In the genomic region with DNA sequence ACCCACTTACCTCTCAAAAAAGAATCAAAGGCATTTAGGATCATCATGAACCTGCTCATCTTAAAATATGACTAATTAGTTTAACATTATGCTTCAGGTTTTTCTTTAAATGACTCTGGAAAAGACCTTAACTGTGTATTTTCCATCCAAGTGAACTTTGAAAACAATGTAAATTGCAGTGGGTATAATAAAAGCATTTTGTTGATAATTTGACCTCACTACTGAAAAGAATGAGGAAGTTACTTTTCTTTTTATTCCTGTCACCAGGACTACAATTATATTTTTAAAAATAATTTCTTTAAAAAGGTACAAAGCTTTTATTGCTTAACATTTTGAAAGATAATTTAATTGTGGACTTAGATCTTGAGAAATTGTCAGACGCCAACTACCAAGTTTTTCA, we compare ENCODE assay signal across 22 cellular contexts.
A peak's percentile ranks its signal among the peaks of the same experiment; 100 is the strongest.
DNase-seq lines count a peak whose midpoint lies in the region; ATAC-seq, FAIRE-seq and TF ChIP-seq lines count a peak whose summit lies in the region.
"Had no signal": no experiment of that assay in that cellular context is flagged by ENCODE, and none has a peak within 500 bp of the region (broad histone marks: within the 10 kb centered on the region; RNA-seq: fewer than 3 reads in every experiment).

No MANE protein-coding gene starts in this region.

- H3K27ac ChIP-seq in GM12878 (ENCODE audit: control insufficient read depth, insufficient read depth) (no peak overlapping the region; the same call in 1 of the 2 replicates), hepatocyte (peak overlapping the region; percentile 83), stomach (no peak overlapping the region), right lobe of liver (no peak overlapping the region)
- H3K27ac ChIP-seq: A549 had no signal

- H3K9ac ChIP-seq in Loucy (ENCODE audit: low read depth, low read length, poor library complexity, severe bottlenecking) (no peak overlapping the region), GM12878 (ENCODE audit: control insufficient read depth, insufficient read depth, low read length) (no peak overlapping the region)

- no peak for TF ChIP-seq POLR2A in GM12878 (IDR thresholded peaks at IDR 0.05; ENCODE audit: low read depth, low read length)
- TF ChIP-seq POLR2A in stomach (IDR thresholded peaks at IDR 0.05), result no peak
- no peak for TF ChIP-seq POLR2A in right lobe of liver (IDR thresholded peaks at IDR 0.05)

- POLR2A ChIA-PET in GM12878 (lab: Charles Lee), result no interaction called here

- no peak for TF ChIP-seq RAD21 in GM12878 (IDR thresholded peaks at IDR 0.05; ENCODE audit: insufficient read depth, low read depth, low read length)

- H3K27me3 ChIP-seq in Loucy (ENCODE audit: insufficient read depth, low read length, poor library complexity, severe bottlenecking) (no peaks in the 10 kb centered on the region), GM12878 (replicated peaks in 1 of 2; ENCODE audit: control insufficient read depth in 2 of 2, insufficient read depth in 2 of 2, low read length in 1 of 2) (no peaks in the 10 kb centered on the region), hepatocyte (no peaks in the 10 kb centered on the region), stomach (no peaks in the 10 kb centered on the region), right lobe of liver (no peaks in the 10 kb centered on the region)

- H3K4me3 ChIP-seq in Loucy (ENCODE audit: low read length, poor library complexity, severe bottlenecking) (no peak overlapping the region), GM12878 (no peak overlapping the region), hepatocyte (no peak overlapping the region), stomach (no peak overlapping the region), right lobe of liver (no peak overlapping the region)
- H3K4me3 ChIP-seq: A549, HAP-1 had no signal

- in situ Hi-C loops in GM12878 (cut with MboI), result no loop called here

- H3K9me2 ChIP-seq in Loucy (replicated peaks; ENCODE audit: low read depth, low read length) (no peaks in the 10 kb centered on the region), hepatocyte (replicated peaks; ENCODE audit: insufficient read depth) (no peaks in the 10 kb centered on the region)

- H3F3A ChIP-seq in Loucy (ENCODE audit: low read depth), result no peaks in the 10 kb centered on the region

- RAD21 ChIA-PET in GM12878 (lab: Charles Lee; ENCODE audit: unreplicated experiment), result no interaction called here

- no peaks in the 10 kb centered on the region for H3K9me3 Mint-ChIP-seq in endothelial cell (ENCODE audit: unreplicated experiment)

- SMC1A ChIA-PET in GM12878 (lab: Charles Lee; ENCODE audit: uncharacterized antibody, unreplicated experiment), result interaction anchor here (0.8 to 1.9 kb wide), 7 partner anchors 9 to 337 kb away, joined by 3 to 5 read pairs (median 4); no protein-coding TSS in a partner anchor

- H3K27ac Mint-ChIP-seq in endothelial cell (ENCODE audit: unreplicated experiment), result no peak overlapping the region
- H3K27ac Mint-ChIP-seq: CD4-positive, alpha-beta memory T cell; HFFc6 had no signal

- H3K27me3 Mint-ChIP-seq in endothelial cell (ENCODE audit: unreplicated experiment), result no peaks in the 10 kb centered on the region
- H3K27me3 Mint-ChIP-seq: CD4-positive, alpha-beta memory T cell had no signal

- no peaks in the 10 kb centered on the region for H3K36me3 ChIP-seq in Loucy (ENCODE audit: insufficient read depth, low read length)
- no peaks in the 10 kb centered on the region for H3K36me3 ChIP-seq in GM12878 (ENCODE audit: control insufficient read depth in 2 of 2, insufficient read depth in 2 of 2, low read length in 1 of 2)
- no peaks in the 10 kb centered on the region for H3K36me3 ChIP-seq in hepatocyte (replicated peaks; ENCODE audit: insufficient read depth, low read depth)
- H3K36me3 ChIP-seq in stomach, result no peaks in the 10 kb centered on the region
- H3K36me3 ChIP-seq in right lobe of liver, result no peaks in the 10 kb centered on the region
- H3K36me3 ChIP-seq: HAP-1 had no signal

- TF ChIP-seq EP300 in GM12878 (IDR thresholded peaks at IDR 0.05; ENCODE audit: borderline replicate concordance in 1 of 2, control insufficient read depth in 1 of 2, low read depth in 2 of 2, low read length in 2 of 2), result no peak
- no peak for TF ChIP-seq EP300 in stomach (IDR thresholded peaks at IDR 0.05)

- BruUV-seq in GM12878 (replicated peaks; lab: Mats Ljungman, UMichigan), result no TSS peak

- no peak for TF ChIP-seq CTCF in Loucy (conservative IDR thresholded peaks at IDR 0.05; ENCODE audit: low read length)
- no peak for TF ChIP-seq CTCF in GM12878 (IDR thresholded peaks at IDR 0.05 in 2 of 3, conservative IDR thresholded peaks at IDR 0.05 in 1 of 3; ENCODE audit: control insufficient read depth in 2 of 3, extremely low read depth in 1 of 3, insufficient read depth in 1 of 3, low read depth in 3 of 3, low read length in 3 of 3)
- no peak for TF ChIP-seq CTCF in hepatocyte (IDR thresholded peaks at IDR 0.05; ENCODE audit: poor library complexity)
- no peak for TF ChIP-seq CTCF in endothelial cell (IDR thresholded peaks at IDR 0.05; ENCODE audit: unreplicated experiment)
- no peak for TF ChIP-seq CTCF in stomach (IDR thresholded peaks at IDR 0.05)
- no peak for TF ChIP-seq CTCF in right lobe of liver (IDR thresholded peaks at IDR 0.05)

- CTCF ChIA-PET in GM12878 (lab: Yijun Ruan, JAX), result interaction anchor here (1.1 kb wide), 2 partner anchors 21 to 337 kb away, joined by 3 read pairs; no protein-coding TSS in a partner anchor

- intact Hi-C loops in GM12878 (cut with micrococcal nuclease; ENCODE audit: unreplicated experiment), result no loop called here
- intact Hi-C loops in stomach (cut with DNase I; ENCODE audit: low total_unique reads), result no loop called here
- intact Hi-C loops in right lobe of liver (cut with DNase I), result no loop called here

- H3K36me3 Mint-ChIP-seq in endothelial cell (ENCODE audit: low read depth, unreplicated experiment), result no peaks in the 10 kb centered on the region
- H3K36me3 Mint-ChIP-seq: CD4-positive, alpha-beta memory T cell had no signal

- 33% methylated on average over 1 of the region's 1 CpG for WGBS in GM12878 (ENCODE audit: insufficient coverage, insufficient replicate concordance, low lambda C conversion rate, missing lambda C conversion rate)
- 92% methylated on average over 1 of the region's 1 CpG for WGBS in hepatocyte (ENCODE audit: low lambda C conversion rate, missing lambda C conversion rate)
- 79 to 94% (median 87%) methylated on average over 1 of the region's 1 CpG for WGBS in stomach, 5 donors
- WGBS in right lobe of liver (ENCODE audit: insufficient coverage, low coverage, low lambda C conversion rate, missing lambda C conversion rate), result 67% methylated on average over 1 of the region's 1 CpG

- no peak overlapping the region for H3K4me3 Mint-ChIP-seq in endothelial cell (ENCODE audit: unreplicated experiment)
- H3K4me3 Mint-ChIP-seq: CD4-positive, alpha-beta memory T cell; HFFc6 had no signal

- H3K79me2 ChIP-seq in Loucy (ENCODE audit: insufficient read depth, low read length), result no peaks in the 10 kb centered on the region
- H3K79me2 ChIP-seq in GM12878 (ENCODE audit: control insufficient read depth, insufficient read depth, low read length), result no peaks in the 10 kb centered on the region
- no peaks in the 10 kb centered on the region for H3K79me2 ChIP-seq in hepatocyte

- peak overlapping the region; percentile 55; the same call in 1 of the 2 replicates for H2AFZ ChIP-seq in Loucy (ENCODE audit: low read length)
- H2AFZ ChIP-seq in GM12878 (ENCODE audit: control insufficient read depth, low read depth, low read length), result peak overlapping the region; percentile 33; the same call in 1 of the 2 replicates
- H2AFZ ChIP-seq in hepatocyte, result no peak overlapping the region

- H3K9me3 ChIP-seq in Loucy (ENCODE audit: insufficient read depth, low read depth, low read length) (no peaks in the 10 kb centered on the region), GM12878 (replicated peaks; ENCODE audit: control insufficient read depth, insufficient read depth, low read length) (no peaks in the 10 kb centered on the region; the same call in 2 of the 3 replicates), hepatocyte (ENCODE audit: low read depth) (no peaks in the 10 kb centered on the region), stomach (no peaks in the 10 kb centered on the region), right lobe of liver (no peaks in the 10 kb centered on the region)
- H3K9me3 ChIP-seq: A549, HAP-1 had no signal

- no peak overlapping the region for H3K4me2 ChIP-seq in Loucy (ENCODE audit: low read depth, low read length, poor library complexity, severe bottlenecking)
- H3K4me2 ChIP-seq in GM12878 (ENCODE audit: control insufficient read depth, insufficient read depth), result no peak overlapping the region
- H3K4me2 ChIP-seq in hepatocyte, result peak overlapping the region; percentile 1
- H3K4me2 ChIP-seq: A549 had no signal

- ATAC-seq in GM12878, result no peak
- ATAC-seq in right lobe of liver, result no peak
- ATAC-seq in HG03460 (IDR thresholded peaks at IDR 0.05; ENCODE audit: unreplicated experiment), result no peak
- ATAC-seq: A549 had no signal

- H3K4me1 ChIP-seq in Loucy (ENCODE audit: insufficient read depth, low read length, poor library complexity, severe bottlenecking) (peaks cover 17% of the 10 kb centered on the region), GM12878 (ENCODE audit: control insufficient read depth, insufficient read depth, low read length) (peaks cover 24% of the 10 kb centered on the region), hepatocyte (ENCODE audit: insufficient read depth) (no peaks in the 10 kb centered on the region), stomach (no peaks in the 10 kb centered on the region), right lobe of liver (no peaks in the 10 kb centered on the region)
- H3K4me1 ChIP-seq: A549, HAP-1 had no signal

- H3K4me1 Mint-ChIP-seq in endothelial cell (ENCODE audit: unreplicated experiment), result no peaks in the 10 kb centered on the region
- H3K4me1 Mint-ChIP-seq: CD4-positive, alpha-beta memory T cell had no signal

- DNase-seq in GM12878 (ENCODE audit: low read depth, low spot score) (no peak), hepatocyte (ENCODE audit: low spot score) (no peak), renal cortical epithelial cell (ENCODE audit: low read depth) (peak; percentile 3), endothelial cell (ENCODE audit: low spot score) (no peak), stomach (no peak), right lobe of liver (no peak)
- DNase-seq: 8988T; C1 segment of cervical spinal cord; Calu3; CD4-positive, alpha-beta memory T cell; COR-L47; DMS53; DMS79 treated with DMSO at 0.1 percent for 48 hours; GF-D8; GOT3; HFFc6 had no signal

- H4K20me1 ChIP-seq in Loucy (ENCODE audit: insufficient read depth, low read length, poor library complexity, severe bottlenecking) (no peaks in the 10 kb centered on the region), GM12878 (ENCODE audit: control insufficient read depth, insufficient read depth) (no peaks in the 10 kb centered on the region), hepatocyte (ENCODE audit: insufficient read depth, poor library complexity, severe bottlenecking) (no peaks in the 10 kb centered on the region)

- FAIRE-seq in GM12878 (lab: Jason Lieb, UNC), result no peak
- FAIRE-seq: A549, GM12892, H54 had no signal

TF ChIP-seq in GM12878, 131 proteins besides CTCF, POLR2A, EP300 and RAD21 (continues in another document):
- no peak for TF ChIP-seq JUNB (IDR thresholded peaks at IDR 0.05)
